ENCODE assay signal across 23 cellular contexts in the genomic region with DNA sequence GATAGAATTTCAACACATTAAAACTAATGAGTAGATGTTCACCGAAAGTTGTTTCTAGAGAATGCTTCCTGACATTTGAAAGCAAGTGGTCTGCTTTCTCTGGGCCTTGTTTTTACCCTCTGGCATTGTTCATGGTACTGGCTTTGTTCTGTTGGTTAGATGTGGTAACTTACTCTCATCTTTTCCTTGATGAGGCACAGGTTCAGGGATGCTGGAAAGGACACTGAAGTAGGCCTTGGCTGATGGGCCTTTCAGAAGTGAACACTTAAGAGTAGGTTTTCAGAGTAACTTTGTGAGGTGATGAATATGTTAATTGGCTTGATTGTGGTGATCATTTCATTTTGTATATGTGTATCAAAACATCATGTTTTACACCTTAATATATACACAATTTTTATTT.
"Had no signal": no experiment of that assay in that cellular context is flagged by ENCODE, and none has a peak within 500 bp of the region (broad histone marks: within the 10 kb centered on the region; RNA-seq: fewer than 3 reads in every experiment).

No MANE protein-coding gene starts in this region.

- FAIRE-seq: endometrium, pancreas had no signal

- DNase-seq: activated CD4-positive, alpha-beta memory T cell treated with anti-CD3 and anti-CD28 coated beads, Interleukin-2, amount 10 ng/mL, durations not matched to agents 7 days and 5 days; activated CD4-positive, alpha-beta T cell treated with anti-CD3 and anti-CD28 coated beads for 1 hour; activated CD4-positive, alpha-beta T cell treated with anti-CD3 and anti-CD28 coated beads, Interleukin-2, amount 10 ng/mL, durations not matched to agents 7 days and 5 days; activated gamma-delta T cell treated with Interleukin-2 at 50 U/mL for 16 hours; adrenal gland; aorta; body of pancreas; colonic mucosa; effector CD8-positive, alpha-beta T cell; gastrocnemius medialis; glutamatergic neuron; left lung; mucosa of descending colon; nucleus accumbens; pancreas; stimulated activated CD4-positive, alpha-beta T cell treated with anti-CD3 and anti-CD28 coated beads, Interleukin-15, amount 100 ng/mL, for 24 hours; stimulated activated CD4-positive, alpha-beta T cell treated with anti-CD3 and anti-CD28 coated beads, Interleukin-2, amount 100 ng/mL, for 24 hours; stimulated activated naive B cell treated with anti-CD40 and anti-IgM and Interleukin-4, amounts not matched to agents 10 μg/mL and 1 μg/mL and 100 μg/mL, for 72 hours; T-helper 17 cell; T1000 had no signal

- ATAC-seq: body of pancreas; gastrocnemius medialis; left lung; mucosa of descending colon; pancreas; SK-N-SH treated with all-trans-retinoic acid at 6 μM for 48 hours; stimulated activated naive B cell treated with anti-CD40 and anti-IgM and Interleukin-4, amounts not matched to agents 10 μg/mL and 1 μg/mL and 100 μg/mL, for 72 hours; T-helper 17 cell had no signal

- H3K27ac Mint-ChIP-seq: activated CD4-positive, alpha-beta memory T cell treated with anti-CD3 and anti-CD28 coated beads, Interleukin-2, amount 10 ng/mL, durations not matched to agents 7 days and 5 days; activated CD4-positive, alpha-beta T cell treated with anti-CD3 and anti-CD28 coated beads, Interleukin-2, amount 10 ng/mL, durations not matched to agents 7 days and 5 days; activated naive CD4-positive, alpha-beta T cell treated with anti-CD3 and anti-CD28 coated beads, Interleukin-2, amount 50 U/mL, for 24 hours; stimulated activated naive B cell treated with anti-CD40 and anti-IgM and Interleukin-4, amounts not matched to agents 10 μg/mL and 1 μg/mL and 100 μg/mL, for 72 hours; T-helper 17 cell had no signal

- H3K4me3 Mint-ChIP-seq: activated CD4-positive, alpha-beta memory T cell treated with anti-CD3 and anti-CD28 coated beads, Interleukin-2, amount 10 ng/mL, durations not matched to agents 7 days and 5 days; activated CD4-positive, alpha-beta T cell treated with anti-CD3 and anti-CD28 coated beads, Interleukin-2, amount 10 ng/mL, durations not matched to agents 7 days and 5 days; activated naive CD4-positive, alpha-beta T cell treated with anti-CD3 and anti-CD28 coated beads, Interleukin-2, amount 50 U/mL, for 24 hours; stimulated activated naive B cell treated with anti-CD40 and anti-IgM and Interleukin-4, amounts not matched to agents 10 μg/mL and 1 μg/mL and 100 μg/mL, for 72 hours; T-helper 17 cell had no signal

- H3K27me3 Mint-ChIP-seq: activated CD4-positive, alpha-beta memory T cell treated with anti-CD3 and anti-CD28 coated beads, Interleukin-2, amount 10 ng/mL, durations not matched to agents 7 days and 5 days; activated CD4-positive, alpha-beta T cell treated with anti-CD3 and anti-CD28 coated beads, Interleukin-2, amount 10 ng/mL, durations not matched to agents 7 days and 5 days; activated naive CD4-positive, alpha-beta T cell treated with anti-CD3 and anti-CD28 coated beads, Interleukin-2, amount 50 U/mL, for 24 hours; stimulated activated naive B cell treated with anti-CD40 and anti-IgM and Interleukin-4, amounts not matched to agents 10 μg/mL and 1 μg/mL and 100 μg/mL, for 72 hours; T-helper 17 cell had no signal

- H3K9me3 Mint-ChIP-seq: activated CD4-positive, alpha-beta memory T cell treated with anti-CD3 and anti-CD28 coated beads, Interleukin-2, amount 10 ng/mL, durations not matched to agents 7 days and 5 days; activated CD4-positive, alpha-beta T cell treated with anti-CD3 and anti-CD28 coated beads, Interleukin-2, amount 10 ng/mL, durations not matched to agents 7 days and 5 days; activated naive CD4-positive, alpha-beta T cell treated with anti-CD3 and anti-CD28 coated beads, Interleukin-2, amount 50 U/mL, for 24 hours had no signal
